In genomic region chr2:227471924-227472264, GRCh38 we compare ENCODE assay signal across 8 cellular contexts. TPM values are rescaled to one million over a fixed set of nuclear protein-coding genes. Genes with fewer than 3 reads are reported as not detected.
DNase-seq lines count a peak whose midpoint lies in the region; ATAC-seq and TF ChIP-seq lines count a peak whose summit lies in the region.

TSS of gene AGFG1 (plus strand) at chr2:227472156. CDS start at chr2:227472422, 266 bp downstream.

- H3K4me1 Mint-ChIP-seq in WTC11, result peaks cover 27% of the 10 kb centered on the region

- no peaks in the 10 kb centered on the region for H3K36me3 Mint-ChIP-seq in WTC11

- no peaks in the 10 kb centered on the region for H3K9me3 Mint-ChIP-seq in WTC11

- POLR2A ChIA-PET in WTC11 (lab: Charles Lee), result no interaction called here

- in situ Hi-C loops in ACHN (cut with HindIII; ENCODE audit: low pct_ligation_motif_present, low pct_unique_long_range_greater_than_20kb, low sequenced_read_pairs), result no loop called here

- DNase-seq in ACHN (peak; percentile 80), NCI-H2171 treated with DMSO at 0.1 percent for 48 hours (lab: John Stamatoyannopoulos, UW) (peak; percentile 54), WTC11 (ENCODE audit: low spot score) (peak; percentile 91), cardiac fibroblast (ENCODE audit: low read depth in 2 of 2) (peak; percentile 80 to 82), inferior parietal cortex (ENCODE audit: extremely low spot score) (peak; percentile 87)
- DNase-seq in stimulated activated CD4-positive, alpha-beta T cell treated with anti-CD3 and anti-CD28 coated beads, Interleukin-12 subunit alpha, Interleukin-12 subunit beta, amount 100 ng/mL, for 24 hours (ENCODE audit: low read depth in 2 of 2), result peak; percentile 83 to 84

- peak within 1 kb of the TSS; percentile 89 for H3K4me3 Mint-ChIP-seq in WTC11

- ATAC-seq in GM18520 (IDR thresholded peaks at IDR 0.05; ENCODE audit: unreplicated experiment) (peak; percentile 82), HG03060 (IDR thresholded peaks at IDR 0.05; ENCODE audit: low read depth, unreplicated experiment) (peak; percentile 63), WTC11 (peak; percentile 85)

- H3K27ac Mint-ChIP-seq in WTC11, result peak within 1 kb of the TSS; percentile 74; the same call in 1 of the 2 replicates

- TF ChIP-seq CTCF in WTC11 (IDR thresholded peaks at IDR 0.05), result peak; percentile 98
- peak; percentile 98 for TF ChIP-seq CTCF in cardiac fibroblast (IDR thresholded peaks at IDR 0.05; ENCODE audit: low read depth, low read length)

- H3K4me3 ChIP-seq in cardiac fibroblast (replicated peaks in 1 of 2; ENCODE audit: low read depth in 2 of 2, low read length in 2 of 2), result peak within 1 kb of the TSS; percentile 87 to 94

- no peaks in the 10 kb centered on the region for H3K27me3 Mint-ChIP-seq in WTC11 (ENCODE audit: low read depth)

- CTCF ChIA-PET in WTC11 (lab: Charles Lee), result interaction anchor here (0.7 to 1.4 kb wide), 3 partner anchors 61 to 347 kb away, joined by 3 read pairs; no protein-coding TSS in a partner anchor

TF ChIP-seq in WTC11, 78 proteins besides CTCF, POLR2A, EP300 and RAD21 (continues in another document):
- TF ChIP-seq SMAD3 (CRISPR knock-in tag; IDR thresholded peaks at IDR 0.05; ENCODE audit: borderline replicate concordance), result no peak
- no peak for TF ChIP-seq ZNF532 (CRISPR knock-in tag; IDR thresholded peaks at IDR 0.05; ENCODE audit: borderline replicate concordance)
- TF ChIP-seq PRRX2 (CRISPR knock-in tag; IDR thresholded peaks at IDR 0.05), result no peak
- peak; percentile 62; the same call in 1 of the 2 replicates for TF ChIP-seq GABPB1 (CRISPR knock-in tag; IDR thresholded peaks at IDR 0.05)
- no peak for TF ChIP-seq TCF7 (CRISPR knock-in tag; IDR thresholded peaks at IDR 0.05; ENCODE audit: low read depth)
- TF ChIP-seq FOXP4 (CRISPR knock-in tag; IDR thresholded peaks at IDR 0.05), result no peak
- peak; percentile 59; the same call in 1 of the 2 replicates for TF ChIP-seq SP1 (CRISPR knock-in tag; conservative IDR thresholded peaks at IDR 0.05)
- TF ChIP-seq, protein P1, sequence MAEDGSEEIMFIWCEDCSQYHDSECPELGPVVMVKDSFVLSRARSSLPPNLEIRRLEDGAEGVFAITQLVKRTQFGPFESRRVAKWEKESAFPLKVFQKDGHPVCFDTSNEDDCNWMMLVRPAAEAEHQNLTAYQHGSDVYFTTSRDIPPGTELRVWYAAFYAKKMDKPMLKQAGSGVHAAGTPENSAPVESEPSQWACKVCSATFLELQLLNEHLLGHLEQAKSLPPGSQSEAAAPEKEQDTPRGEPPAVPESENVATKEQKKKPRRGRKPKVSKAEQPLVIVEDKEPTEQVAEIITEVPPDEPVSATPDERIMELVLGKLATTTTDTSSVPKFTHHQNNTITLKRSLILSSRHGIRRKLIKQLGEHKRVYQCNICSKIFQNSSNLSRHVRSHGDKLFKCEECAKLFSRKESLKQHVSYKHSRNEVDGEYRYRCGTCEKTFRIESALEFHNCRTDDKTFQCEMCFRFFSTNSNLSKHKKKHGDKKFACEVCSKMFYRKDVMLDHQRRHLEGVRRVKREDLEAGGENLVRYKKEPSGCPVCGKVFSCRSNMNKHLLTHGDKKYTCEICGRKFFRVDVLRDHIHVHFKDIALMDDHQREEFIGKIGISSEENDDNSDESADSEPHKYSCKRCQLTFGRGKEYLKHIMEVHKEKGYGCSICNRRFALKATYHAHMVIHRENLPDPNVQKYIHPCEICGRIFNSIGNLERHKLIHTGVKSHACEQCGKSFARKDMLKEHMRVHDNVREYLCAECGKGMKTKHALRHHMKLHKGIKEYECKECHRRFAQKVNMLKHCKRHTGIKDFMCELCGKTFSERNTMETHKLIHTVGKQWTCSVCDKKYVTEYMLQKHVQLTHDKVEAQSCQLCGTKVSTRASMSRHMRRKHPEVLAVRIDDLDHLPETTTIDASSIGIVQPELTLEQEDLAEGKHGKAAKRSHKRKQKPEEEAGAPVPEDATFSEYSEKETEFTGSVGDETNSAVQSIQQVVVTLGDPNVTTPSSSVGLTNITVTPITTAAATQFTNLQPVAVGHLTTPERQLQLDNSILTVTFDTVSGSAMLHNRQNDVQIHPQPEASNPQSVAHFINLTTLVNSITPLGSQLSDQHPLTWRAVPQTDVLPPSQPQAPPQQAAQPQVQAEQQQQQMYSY (CRISPR knock-in tag; IDR thresholded peaks at IDR 0.05), result no peak
- TF ChIP-seq NR2C2 (CRISPR knock-in tag; IDR thresholded peaks at IDR 0.05), result no peak
- TF ChIP-seq GTF2I (CRISPR knock-in tag; conservative IDR thresholded peaks at IDR 0.05), result no peak
- no peak for TF ChIP-seq CBFB (CRISPR knock-in tag; IDR thresholded peaks at IDR 0.05; ENCODE audit: low read depth)
- no peak for TF ChIP-seq ATF1 (CRISPR knock-in tag; IDR thresholded peaks at IDR 0.05)
- TF ChIP-seq HMGXB4 (CRISPR knock-in tag; IDR thresholded peaks at IDR 0.05), result peak; percentile 52; the same call in 1 of the 2 replicates
- peak; percentile 64; the same call in 1 of the 2 replicates for TF ChIP-seq MYBL2 (CRISPR knock-in tag; IDR thresholded peaks at IDR 0.05)
- TF ChIP-seq IRF1 (CRISPR knock-in tag; IDR thresholded peaks at IDR 0.05), result no peak
- no peak for TF ChIP-seq E2F5 (CRISPR knock-in tag; IDR thresholded peaks at IDR 0.05)

RNA-seq across cellular contexts. Expression of gene AGFG1, which starts in this region (rescaled TPM):
- 77.5 to 82.1 TPM (median 81.3 TPM) in 3 replicates for total RNA-seq in WTC11 (2021)

Comparison
In these comparisons a context has a peak if more than half of its experiments do, and no peak if none do; other contexts are left out.
1. Peak in every context shown above with its lines: DNase-seq, ATAC-seq and H3K4me3 ChIP-seq.